18 cellular contexts compared by ENCODE assay signal in genomic region chr2:229137623-229138022, GRCh38.
"Had no signal": no experiment of that assay in that cellular context is flagged by ENCODE, and none has a peak within 500 bp of the region (broad histone marks: within the 10 kb centered on the region; RNA-seq: fewer than 3 reads in every experiment).

No MANE protein-coding gene starts in this region.

- H3K36me3 ChIP-seq: left lung, vagina had no signal

- H3K4me3 ChIP-seq: ascending aorta, coronary artery, left lung, psoas muscle, smooth muscle cell, stomach, vagina had no signal

- DNase-seq: activated CD4-positive, alpha-beta T cell treated with anti-CD3 and anti-CD28 coated beads, Interleukin-2, amount 50 U/mL, for 1 hour; activated CD4-positive, CD25-positive, alpha-beta regulatory T cell treated with anti-CD3 and anti-CD28 coated beads, Interleukin-2, amount 50 U/mL, for 72 hours; activated CD8-positive, alpha-beta memory T cell treated with anti-CD3 and anti-CD28 coated beads for 24 hours; activated gamma-delta T cell; foreskin keratinocyte; left lung; midbrain; psoas muscle; stimulated activated CD4-positive, alpha-beta T cell treated with anti-CD3 and anti-CD28 coated beads, Interleukin-4, amount 100 ng/mL, for 1 hour; stomach; trophoblast cell had no signal

- H3K27ac ChIP-seq: coronary artery, foreskin keratinocyte, left lung, psoas muscle, stomach, vagina, VCaP had no signal

- FAIRE-seq: keratinocyte had no signal

- H3K4me2 ChIP-seq: smooth muscle cell had no signal

- ATAC-seq: foreskin keratinocyte, left lung, psoas muscle, sciatic nerve had no signal

- H3K4me1 ChIP-seq: left lung, psoas muscle, stomach, vagina had no signal

- H3K27me3 ChIP-seq: ascending aorta, foreskin keratinocyte, left lung, stomach, vagina had no signal

- H3K9me3 ChIP-seq: left lung, psoas muscle, vagina had no signal
